Comparison of ENCODE assay signal across 25 cellular contexts in genomic region chr11:11432621-11433319, GRCh38.
"Had no signal": no experiment of that assay in that cellular context is flagged by ENCODE, and none has a peak within 500 bp of the region (broad histone marks: within the 10 kb centered on the region; RNA-seq: fewer than 3 reads in every experiment).

No MANE protein-coding gene starts in this region.

- H3K4me3 ChIP-seq: dorsolateral prefrontal cortex, heart right ventricle, lung, skin epidermis, stomach, thoracic aorta, transverse colon had no signal

- H3K36me3 ChIP-seq: stomach, thoracic aorta, transverse colon had no signal

- H3K27ac ChIP-seq: dorsolateral prefrontal cortex, heart right ventricle, skin epidermis, stomach, thoracic aorta, transverse colon had no signal

- H3K27me3 ChIP-seq: dorsolateral prefrontal cortex, heart right ventricle, stomach, transverse colon had no signal

- ATAC-seq: heart right ventricle; left colon; left ventricle myocardium superior; sciatic nerve; stimulated activated naive B cell treated with anti-CD40 and anti-IgM and Interleukin-4, amounts not matched to agents 10 μg/mL and 1 μg/mL and 100 μg/mL, for 72 hours had no signal

- DNase-seq: cortex of kidney; dorsolateral prefrontal cortex; effector CD8-positive, alpha-beta T cell; foreskin melanocyte; heart right ventricle; hypothalamus; immature natural killer cell; kidney; left colon; left ventricle myocardium superior; mesenchymal stem cell; midbrain; naive B cell; stimulated activated CD4-positive, alpha-beta T cell treated with anti-CD3 and anti-CD28 coated beads, Interleukin-2, amount 100 ng/mL, for 24 hours; stimulated activated CD4-positive, alpha-beta T cell treated with anti-CD3 and anti-CD28 coated beads, Interleukin-4, amount 100 ng/mL, for 4 hours; stimulated activated naive B cell treated with anti-CD40 and anti-IgM and Interleukin-4, amounts not matched to agents 10 μg/mL and 1 μg/mL and 100 μg/mL, for 72 hours; stomach; substantia nigra; transverse colon had no signal

- H3K4me1 Mint-ChIP-seq: central memory CD8-positive, alpha-beta T cell; immature natural killer cell; naive B cell; stimulated activated naive B cell treated with anti-CD40 and anti-IgM and Interleukin-4, amounts not matched to agents 10 μg/mL and 1 μg/mL and 100 μg/mL, for 72 hours had no signal

- H3K4me3 Mint-ChIP-seq: central memory CD8-positive, alpha-beta T cell; immature natural killer cell; naive B cell; nephron; stimulated activated naive B cell treated with anti-CD40 and anti-IgM and Interleukin-4, amounts not matched to agents 10 μg/mL and 1 μg/mL and 100 μg/mL, for 72 hours had no signal

- H3K36me3 Mint-ChIP-seq: immature natural killer cell; naive B cell; stimulated activated naive B cell treated with anti-CD40 and anti-IgM and Interleukin-4, amounts not matched to agents 10 μg/mL and 1 μg/mL and 100 μg/mL, for 72 hours had no signal

- H3K9me3 ChIP-seq: heart right ventricle, stomach, thoracic aorta, transverse colon had no signal

- H3K27ac Mint-ChIP-seq: immature natural killer cell; naive B cell; nephron; stimulated activated naive B cell treated with anti-CD40 and anti-IgM and Interleukin-4, amounts not matched to agents 10 μg/mL and 1 μg/mL and 100 μg/mL, for 72 hours had no signal

- H3K9me3 Mint-ChIP-seq: central memory CD8-positive, alpha-beta T cell; immature natural killer cell; nephron; stimulated activated naive B cell treated with anti-CD40 and anti-IgM and Interleukin-4, amounts not matched to agents 10 μg/mL and 1 μg/mL and 100 μg/mL, for 72 hours had no signal

- FAIRE-seq: kidney had no signal
